Comparison of ENCODE assay signal across 1 cellular context in the genomic region with DNA sequence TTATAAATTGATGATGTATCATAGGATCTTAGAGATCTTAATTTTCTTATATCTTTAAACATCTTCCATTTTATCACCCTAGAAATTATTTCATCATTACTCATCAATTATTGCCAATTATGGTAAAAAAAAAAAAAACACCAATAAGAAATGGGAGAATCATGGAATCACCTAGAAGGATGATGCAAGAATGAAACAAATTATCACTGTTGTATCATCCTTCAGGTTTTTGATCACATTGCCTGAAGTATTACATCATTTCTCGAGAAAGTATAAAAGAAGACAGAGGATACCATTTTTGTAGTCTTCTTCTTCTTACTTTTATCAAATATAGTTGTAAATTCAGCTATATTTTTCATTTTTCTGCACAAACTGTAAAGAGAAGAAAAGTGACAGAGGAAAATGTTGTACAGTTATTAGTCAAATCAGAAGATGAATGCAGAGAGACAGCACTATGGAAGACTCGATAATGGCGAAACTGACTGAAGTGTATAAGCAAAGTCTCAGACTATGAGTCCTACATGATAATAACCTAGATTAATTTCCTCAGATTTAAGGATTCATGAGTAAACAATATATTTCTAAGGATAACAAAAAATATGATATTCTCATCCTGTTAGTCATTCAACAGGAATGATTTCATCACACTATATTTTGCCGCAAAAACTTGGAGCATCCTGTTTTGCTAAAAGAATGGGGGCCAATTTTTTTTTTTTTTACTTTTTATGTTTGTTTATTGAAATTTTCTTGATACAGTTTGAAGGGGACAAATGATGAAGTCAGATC.
TF ChIP-seq lines count a peak whose summit lies in the region.

No MANE protein-coding gene starts in this region.

TF ChIP-seq in WTC11, 78 proteins besides CTCF, POLR2A, EP300 and RAD21 (continued from another document):
- TF ChIP-seq ATF2 (CRISPR knock-in tag; IDR thresholded peaks at IDR 0.05; ENCODE audit: borderline replicate concordance, low read depth) (no peak), NR1H2 (CRISPR knock-in tag; IDR thresholded peaks at IDR 0.05) (no peak), ZNF317 (CRISPR knock-in tag; IDR thresholded peaks at IDR 0.05; ENCODE audit: borderline replicate concordance, low read depth) (no peak), FOXP1 (CRISPR knock-in tag; IDR thresholded peaks at IDR 0.05; ENCODE audit: borderline replicate concordance) (no peak), OVOL2 (CRISPR knock-in tag; IDR thresholded peaks at IDR 0.05; ENCODE audit: borderline replicate concordance) (no peak), NFYB (CRISPR knock-in tag; conservative IDR thresholded peaks at IDR 0.05; ENCODE audit: low read depth) (no peak), FOXK1 (CRISPR knock-in tag; IDR thresholded peaks at IDR 0.05) (no peak), TEAD4 (CRISPR knock-in tag; IDR thresholded peaks at IDR 0.05) (no peak), ZNF232 (CRISPR knock-in tag; IDR thresholded peaks at IDR 0.05) (no peak), GRHL2 (CRISPR knock-in tag; IDR thresholded peaks at IDR 0.05; ENCODE audit: insufficient replicate concordance, severe bottlenecking) (no peak), ZNF423 (CRISPR knock-in tag; IDR thresholded peaks at IDR 0.05) (no peak), ZNF512 (CRISPR knock-in tag; IDR thresholded peaks at IDR 0.05; ENCODE audit: borderline replicate concordance) (no peak)
- TF ChIP-seq, protein P1, sequence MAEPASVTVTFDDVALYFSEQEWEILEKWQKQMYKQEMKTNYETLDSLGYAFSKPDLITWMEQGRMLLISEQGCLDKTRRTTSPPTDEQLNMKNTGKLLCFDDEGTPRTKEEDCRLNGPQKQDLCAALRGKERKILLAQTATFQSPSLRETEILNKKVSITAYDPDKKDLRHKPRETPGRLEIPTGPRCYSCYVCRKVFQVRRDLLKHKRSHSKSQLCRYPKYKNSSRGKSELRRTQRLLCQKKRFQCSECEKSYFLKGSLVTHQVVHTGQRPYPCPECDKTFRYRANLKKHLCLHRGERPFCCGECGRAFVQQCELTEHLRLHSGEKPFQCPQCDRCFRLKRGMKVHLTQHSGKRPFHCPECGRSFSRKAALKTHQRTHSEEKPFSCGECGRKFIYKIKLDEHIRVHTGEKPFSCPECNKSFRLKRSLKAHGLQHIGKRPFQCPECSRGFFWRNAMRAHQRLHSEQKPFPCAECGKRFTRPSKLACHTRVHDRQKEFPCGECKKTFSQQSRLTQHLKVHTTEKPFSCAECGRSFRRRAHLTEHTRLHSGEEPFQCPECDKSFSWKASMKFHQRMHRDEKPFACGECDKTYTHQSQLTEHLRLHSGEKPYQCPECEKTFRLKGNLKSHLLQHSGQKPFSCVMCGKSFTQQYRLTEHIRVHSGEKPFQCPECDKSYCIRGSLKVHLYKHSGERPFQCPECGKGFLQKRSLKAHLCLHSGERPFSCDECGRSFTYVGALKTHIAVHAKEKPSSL (CRISPR knock-in tag; conservative IDR thresholded peaks at IDR 0.05) = no peak
- TF ChIP-seq, protein P2, sequence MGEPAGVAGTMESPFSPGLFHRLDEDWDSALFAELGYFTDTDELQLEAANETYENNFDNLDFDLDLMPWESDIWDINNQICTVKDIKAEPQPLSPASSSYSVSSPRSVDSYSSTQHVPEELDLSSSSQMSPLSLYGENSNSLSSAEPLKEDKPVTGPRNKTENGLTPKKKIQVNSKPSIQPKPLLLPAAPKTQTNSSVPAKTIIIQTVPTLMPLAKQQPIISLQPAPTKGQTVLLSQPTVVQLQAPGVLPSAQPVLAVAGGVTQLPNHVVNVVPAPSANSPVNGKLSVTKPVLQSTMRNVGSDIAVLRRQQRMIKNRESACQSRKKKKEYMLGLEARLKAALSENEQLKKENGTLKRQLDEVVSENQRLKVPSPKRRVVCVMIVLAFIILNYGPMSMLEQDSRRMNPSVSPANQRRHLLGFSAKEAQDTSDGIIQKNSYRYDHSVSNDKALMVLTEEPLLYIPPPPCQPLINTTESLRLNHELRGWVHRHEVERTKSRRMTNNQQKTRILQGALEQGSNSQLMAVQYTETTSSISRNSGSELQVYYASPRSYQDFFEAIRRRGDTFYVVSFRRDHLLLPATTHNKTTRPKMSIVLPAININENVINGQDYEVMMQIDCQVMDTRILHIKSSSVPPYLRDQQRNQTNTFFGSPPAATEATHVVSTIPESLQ (CRISPR knock-in tag; IDR thresholded peaks at IDR 0.05) = no peak
- TF ChIP-seq, protein P3, sequence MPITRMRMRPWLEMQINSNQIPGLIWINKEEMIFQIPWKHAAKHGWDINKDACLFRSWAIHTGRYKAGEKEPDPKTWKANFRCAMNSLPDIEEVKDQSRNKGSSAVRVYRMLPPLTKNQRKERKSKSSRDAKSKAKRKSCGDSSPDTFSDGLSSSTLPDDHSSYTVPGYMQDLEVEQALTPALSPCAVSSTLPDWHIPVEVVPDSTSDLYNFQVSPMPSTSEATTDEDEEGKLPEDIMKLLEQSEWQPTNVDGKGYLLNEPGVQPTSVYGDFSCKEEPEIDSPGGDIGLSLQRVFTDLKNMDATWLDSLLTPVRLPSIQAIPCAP (CRISPR knock-in tag; IDR thresholded peaks at IDR 0.05) = no peak
